ENCODE assay signal across 2 cellular contexts in genomic region chr17:47707056-47707791, GRCh38.
TF ChIP-seq lines count a peak whose summit lies in the region.

No MANE protein-coding gene starts in this region.

TF ChIP-seq in HEK293, 187 proteins besides CTCF, POLR2A, EP300 and RAD21:
- TF ChIP-seq ZNF23 (tag by site-specific recombination; IDR thresholded peaks at IDR 0.05; ENCODE audit: borderline replicate concordance) (no peak), ZSCAN4 (tag by site-specific recombination; IDR thresholded peaks at IDR 0.05) (peak; percentile 6; the same call in 1 of the 2 replicates), ZNF558 (tag by site-specific recombination; IDR thresholded peaks at IDR 0.05) (no peak), ZNF843 (tag by site-specific recombination; IDR thresholded peaks at IDR 0.05) (no peak), ZNF223 (tag by site-specific recombination; IDR thresholded peaks at IDR 0.05) (no peak), ZNF394 (tag by site-specific recombination; IDR thresholded peaks at IDR 0.05; ENCODE audit: borderline replicate concordance) (no peak), ZNF391 (tag by site-specific recombination; IDR thresholded peaks at IDR 0.05; ENCODE audit: borderline replicate concordance, low read depth) (no peak), ZNF404 (tag by site-specific recombination; IDR thresholded peaks at IDR 0.05) (no peak), ZFP3 (tag by site-specific recombination; IDR thresholded peaks at IDR 0.05; ENCODE audit: low read depth) (no peak)
- TF ChIP-seq, protein P1, sequence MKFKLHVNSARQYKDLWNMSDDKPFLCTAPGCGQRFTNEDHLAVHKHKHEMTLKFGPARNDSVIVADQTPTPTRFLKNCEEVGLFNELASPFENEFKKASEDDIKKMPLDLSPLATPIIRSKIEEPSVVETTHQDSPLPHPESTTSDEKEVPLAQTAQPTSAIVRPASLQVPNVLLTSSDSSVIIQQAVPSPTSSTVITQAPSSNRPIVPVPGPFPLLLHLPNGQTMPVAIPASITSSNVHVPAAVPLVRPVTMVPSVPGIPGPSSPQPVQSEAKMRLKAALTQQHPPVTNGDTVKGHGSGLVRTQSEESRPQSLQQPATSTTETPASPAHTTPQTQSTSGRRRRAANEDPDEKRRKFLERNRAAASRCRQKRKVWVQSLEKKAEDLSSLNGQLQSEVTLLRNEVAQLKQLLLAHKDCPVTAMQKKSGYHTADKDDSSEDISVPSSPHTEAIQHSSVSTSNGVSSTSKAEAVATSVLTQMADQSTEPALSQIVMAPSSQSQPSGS (tag by site-specific recombination; IDR thresholded peaks at IDR 0.05; ENCODE audit: low read depth) = peak; percentile 73
- TF ChIP-seq, protein P2, sequence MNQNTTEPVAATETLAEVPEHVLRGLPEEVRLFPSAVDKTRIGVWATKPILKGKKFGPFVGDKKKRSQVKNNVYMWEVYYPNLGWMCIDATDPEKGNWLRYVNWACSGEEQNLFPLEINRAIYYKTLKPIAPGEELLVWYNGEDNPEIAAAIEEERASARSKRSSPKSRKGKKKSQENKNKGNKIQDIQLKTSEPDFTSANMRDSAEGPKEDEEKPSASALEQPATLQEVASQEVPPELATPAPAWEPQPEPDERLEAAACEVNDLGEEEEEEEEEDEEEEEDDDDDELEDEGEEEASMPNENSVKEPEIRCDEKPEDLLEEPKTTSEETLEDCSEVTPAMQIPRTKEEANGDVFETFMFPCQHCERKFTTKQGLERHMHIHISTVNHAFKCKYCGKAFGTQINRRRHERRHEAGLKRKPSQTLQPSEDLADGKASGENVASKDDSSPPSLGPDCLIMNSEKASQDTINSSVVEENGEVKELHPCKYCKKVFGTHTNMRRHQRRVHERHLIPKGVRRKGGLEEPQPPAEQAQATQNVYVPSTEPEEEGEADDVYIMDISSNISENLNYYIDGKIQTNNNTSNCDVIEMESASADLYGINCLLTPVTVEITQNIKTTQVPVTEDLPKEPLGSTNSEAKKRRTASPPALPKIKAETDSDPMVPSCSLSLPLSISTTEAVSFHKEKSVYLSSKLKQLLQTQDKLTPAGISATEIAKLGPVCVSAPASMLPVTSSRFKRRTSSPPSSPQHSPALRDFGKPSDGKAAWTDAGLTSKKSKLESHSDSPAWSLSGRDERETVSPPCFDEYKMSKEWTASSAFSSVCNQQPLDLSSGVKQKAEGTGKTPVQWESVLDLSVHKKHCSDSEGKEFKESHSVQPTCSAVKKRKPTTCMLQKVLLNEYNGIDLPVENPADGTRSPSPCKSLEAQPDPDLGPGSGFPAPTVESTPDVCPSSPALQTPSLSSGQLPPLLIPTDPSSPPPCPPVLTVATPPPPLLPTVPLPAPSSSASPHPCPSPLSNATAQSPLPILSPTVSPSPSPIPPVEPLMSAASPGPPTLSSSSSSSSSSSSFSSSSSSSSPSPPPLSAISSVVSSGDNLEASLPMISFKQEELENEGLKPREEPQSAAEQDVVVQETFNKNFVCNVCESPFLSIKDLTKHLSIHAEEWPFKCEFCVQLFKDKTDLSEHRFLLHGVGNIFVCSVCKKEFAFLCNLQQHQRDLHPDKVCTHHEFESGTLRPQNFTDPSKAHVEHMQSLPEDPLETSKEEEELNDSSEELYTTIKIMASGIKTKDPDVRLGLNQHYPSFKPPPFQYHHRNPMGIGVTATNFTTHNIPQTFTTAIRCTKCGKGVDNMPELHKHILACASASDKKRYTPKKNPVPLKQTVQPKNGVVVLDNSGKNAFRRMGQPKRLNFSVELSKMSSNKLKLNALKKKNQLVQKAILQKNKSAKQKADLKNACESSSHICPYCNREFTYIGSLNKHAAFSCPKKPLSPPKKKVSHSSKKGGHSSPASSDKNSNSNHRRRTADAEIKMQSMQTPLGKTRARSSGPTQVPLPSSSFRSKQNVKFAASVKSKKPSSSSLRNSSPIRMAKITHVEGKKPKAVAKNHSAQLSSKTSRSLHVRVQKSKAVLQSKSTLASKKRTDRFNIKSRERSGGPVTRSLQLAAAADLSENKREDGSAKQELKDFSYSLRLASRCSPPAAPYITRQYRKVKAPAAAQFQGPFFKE (tag by site-specific recombination; IDR thresholded peaks at IDR 0.05; ENCODE audit: borderline replicate concordance) = no peak
- TF ChIP-seq, protein P3, sequence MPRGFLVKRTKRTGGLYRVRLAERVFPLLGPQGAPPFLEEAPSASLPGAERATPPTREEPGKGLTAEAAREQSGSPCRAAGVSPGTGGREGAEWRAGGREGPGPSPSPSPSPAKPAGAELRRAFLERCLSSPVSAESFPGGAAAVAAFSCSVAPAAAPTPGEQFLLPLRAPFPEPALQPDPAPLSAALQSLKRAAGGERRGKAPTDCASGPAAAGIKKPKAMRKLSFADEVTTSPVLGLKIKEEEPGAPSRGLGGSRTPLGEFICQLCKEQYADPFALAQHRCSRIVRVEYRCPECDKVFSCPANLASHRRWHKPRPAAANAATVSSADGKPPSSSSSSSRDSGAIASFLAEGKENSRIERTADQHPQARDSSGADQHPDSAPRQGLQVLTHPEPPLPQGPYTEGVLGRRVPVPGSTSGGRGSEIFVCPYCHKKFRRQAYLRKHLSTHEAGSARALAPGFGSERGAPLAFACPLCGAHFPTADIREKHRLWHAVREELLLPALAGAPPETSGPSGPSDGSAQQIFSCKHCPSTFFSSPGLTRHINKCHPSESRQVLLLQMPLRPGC (tag by site-specific recombination; IDR thresholded peaks at IDR 0.05) = no peak

TF ChIP-seq in K562, 482 proteins besides CTCF, POLR2A, EP300 and RAD21 (continues in another document):
- TF ChIP-seq XRCC4 (IDR thresholded peaks at IDR 0.05; ENCODE audit: extremely low read depth, insufficient read depth, insufficient read length) (no peak), PTRF (tag; IDR thresholded peaks at IDR 0.05) (no peak), HLTF (IDR thresholded peaks at IDR 0.05) (no peak), POLR3A (IDR thresholded peaks at IDR 0.05; ENCODE audit: borderline replicate concordance, extremely low read depth, insufficient read depth, insufficient read length) (no peak), SNAPC5 (CRISPR knock-in tag; IDR thresholded peaks at IDR 0.05) (no peak), FOXM1 (IDR thresholded peaks at IDR 0.05; ENCODE audit: low read depth) (no peak), FOXM1 (CRISPR knock-in tag; IDR thresholded peaks at IDR 0.05; ENCODE audit: low read depth) (no peak), SPI1 (IDR thresholded peaks at IDR 0.05; ENCODE audit: borderline replicate concordance, low read depth, low read length) (0 out of 2 replicates have a peak, but pooled peaks have one; percentile 20), PTTG1 (tag; IDR thresholded peaks at IDR 0.05; ENCODE audit: low read depth) (no peak), CLOCK (CRISPR knock-in tag; IDR thresholded peaks at IDR 0.05; ENCODE audit: borderline replicate concordance) (no peak), IRF2 (CRISPR knock-in tag; IDR thresholded peaks at IDR 0.05) (no peak), UBTF (IDR thresholded peaks at IDR 0.05; ENCODE audit: borderline replicate concordance in 1 of 2, low read depth in 2 of 2, low read length in 2 of 2) (no peak), THRAP3 (IDR thresholded peaks at IDR 0.05; ENCODE audit: borderline replicate concordance) (0 out of 2 replicates have a peak, but pooled peaks have one; percentile 1), SMARCA5 (IDR thresholded peaks at IDR 0.05) (0 out of 2 replicates have a peak, but pooled peaks have one; percentile 3), DPF2 (IDR thresholded peaks at IDR 0.05) (no peak), ZNF584 (CRISPR knock-in tag; IDR thresholded peaks at IDR 0.05; ENCODE audit: low read depth) (0 out of 2 replicates have a peak, but pooled peaks have one; percentile 14), ZMIZ1 (IDR thresholded peaks at IDR 0.05; ENCODE audit: low read depth in 2 of 2, low read length in 2 of 2) (no peak), E2F6 (IDR thresholded peaks at IDR 0.05; ENCODE audit: borderline replicate concordance in 1 of 2, extremely low read depth in 1 of 2, insufficient read depth in 1 of 2, insufficient read length in 1 of 2, low read depth in 1 of 2, low read length in 1 of 2, poor library complexity in 1 of 2, severe bottlenecking in 1 of 2) (peak in 1 of 2 experiments; percentile 4), DNMT1 (IDR thresholded peaks at IDR 0.05) (0 out of 2 replicates have a peak, but pooled peaks have one; percentile 3), XRCC3 (IDR thresholded peaks at IDR 0.05) (no peak), E2F1 (CRISPR knock-in tag; IDR thresholded peaks at IDR 0.05) (no peak)
- TF ChIP-seq, protein P4, sequence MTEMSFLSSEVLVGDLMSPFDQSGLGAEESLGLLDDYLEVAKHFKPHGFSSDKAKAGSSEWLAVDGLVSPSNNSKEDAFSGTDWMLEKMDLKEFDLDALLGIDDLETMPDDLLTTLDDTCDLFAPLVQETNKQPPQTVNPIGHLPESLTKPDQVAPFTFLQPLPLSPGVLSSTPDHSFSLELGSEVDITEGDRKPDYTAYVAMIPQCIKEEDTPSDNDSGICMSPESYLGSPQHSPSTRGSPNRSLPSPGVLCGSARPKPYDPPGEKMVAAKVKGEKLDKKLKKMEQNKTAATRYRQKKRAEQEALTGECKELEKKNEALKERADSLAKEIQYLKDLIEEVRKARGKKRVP (CRISPR knock-in tag; IDR thresholded peaks at IDR 0.05) = no peak
- TF ChIP-seq, protein P5, sequence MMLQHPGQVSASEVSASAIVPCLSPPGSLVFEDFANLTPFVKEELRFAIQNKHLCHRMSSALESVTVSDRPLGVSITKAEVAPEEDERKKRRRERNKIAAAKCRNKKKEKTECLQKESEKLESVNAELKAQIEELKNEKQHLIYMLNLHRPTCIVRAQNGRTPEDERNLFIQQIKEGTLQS (IDR thresholded peaks at IDR 0.05) = peak; percentile 26; the same call in 1 of the 2 replicates
- TF ChIP-seq, protein P5 (CRISPR knock-in tag; conservative IDR thresholded peaks at IDR 0.05) = no peak
